ENCODE assay signal across 18 cellular contexts in genomic region chrX:40261955-40262596, GRCh38.
DNase-seq lines count a peak whose midpoint lies in the region; ATAC-seq and TF ChIP-seq lines count a peak whose summit lies in the region.
"Had no signal": no experiment of that assay in that cellular context is flagged by ENCODE, and none has a peak within 500 bp of the region (broad histone marks: within the 10 kb centered on the region; RNA-seq: fewer than 3 reads in every experiment).

No MANE protein-coding gene starts in this region.

- peak overlapping the region; percentile 59 for H3K4me3 ChIP-seq in SJCRH30
- no peak overlapping the region for H3K4me3 ChIP-seq in fibroblast of pulmonary artery (replicated peaks; ENCODE audit: low read depth, low read length)
- H3K4me3 ChIP-seq in lung, result no peak overlapping the region
- no peak overlapping the region for H3K4me3 ChIP-seq in tibial artery
- H3K4me3 ChIP-seq: suprapubic skin had no signal

- no peaks in the 10 kb centered on the region for H3K27me3 ChIP-seq in SJCRH30
- H3K27me3 ChIP-seq in lung (ENCODE audit: control insufficient read depth, insufficient read depth), result no peaks in the 10 kb centered on the region
- no peaks in the 10 kb centered on the region for H3K27me3 ChIP-seq in tibial artery
- H3K27me3 ChIP-seq: suprapubic skin had no signal

- WGBS in lung, 2 donors, result 56 to 72% methylated on average over 12 to 13 of the region's 13 CpGs

- H3K4me1 ChIP-seq in SJCRH30, result peaks cover 11% of the 10 kb centered on the region
- H3K4me1 ChIP-seq in lung (ENCODE audit: control insufficient read depth in 2 of 2, insufficient read depth in 2 of 2, low read length in 2 of 2), result peaks cover 0 to 6% of the 10 kb centered on the region in 2 donors
- peaks cover 0 to 23% (median 7%) of the 10 kb centered on the region in 4 donors for H3K4me1 ChIP-seq in tibial artery
- H3K4me1 ChIP-seq: suprapubic skin had no signal

- TF ChIP-seq CTCF in fibroblast of pulmonary artery (IDR thresholded peaks at IDR 0.05; ENCODE audit: low read length, missing control alignments), result no peak
- TF ChIP-seq CTCF in lung (IDR thresholded peaks at IDR 0.05; ENCODE audit: control extremely low read depth, extremely low read depth), result no peak
- no peak for TF ChIP-seq CTCF in tibial artery (IDR thresholded peaks at IDR 0.05)
- no peak for TF ChIP-seq CTCF in GM13976 (IDR thresholded peaks at IDR 0.05; ENCODE audit: borderline replicate concordance, control extremely low read depth, extremely low read depth, insufficient read depth, missing control alignments)

- H3K9me3 ChIP-seq in SJCRH30 (replicated peaks), result no peaks in the 10 kb centered on the region
- H3K9me3 ChIP-seq in lung (ENCODE audit: control insufficient read depth in 2 of 2, insufficient read depth in 1 of 2, low read length in 1 of 2), result peaks cover 0 to 4% of the 10 kb centered on the region in 2 donors
- H3K9me3 ChIP-seq in tibial artery, result no peaks in the 10 kb centered on the region
- H3K9me3 ChIP-seq: suprapubic skin had no signal

- DNase-seq in SJCRH30, result peak; percentile 60 to 65
- peak; percentile 90 for DNase-seq in fibroblast of pulmonary artery (ENCODE audit: low read depth)
- DNase-seq in lung (ENCODE audit: low spot score), result peak; percentile 50
- no peak for DNase-seq in tibial artery
- no peak for DNase-seq in stimulated activated CD4-positive, alpha-beta T cell treated with anti-CD3 and anti-CD28 coated beads, Interleukin-2, amount 100 ng/mL, for 24 hours
- DNase-seq in NCI-H510A treated with DMSO at 0.1 percent for 48 hours (lab: John Stamatoyannopoulos, UW), result no peak
- no peak for DNase-seq in DMS 273 (lab: John Stamatoyannopoulos, UW; ENCODE audit: unreplicated experiment)
- DNase-seq in GM13976 (ENCODE audit: low spot score), result no peak
- DNase-seq: activated CD4-positive, CD25-positive, alpha-beta regulatory T cell treated with anti-CD3 and anti-CD28 coated beads, Interleukin-2, amount 50 U/mL, for 72 hours; activated CD8-positive, alpha-beta memory T cell treated with anti-CD3 and anti-CD28 coated beads, Interleukin-2, amount 50 U/mL, for 4 hours; activated naive CD8-positive, alpha-beta T cell treated with anti-CD3 and anti-CD28 coated beads for 36 hours; C1 segment of cervical spinal cord; DND-41; midbrain; NCI-H1930; NCI-H526 treated with DMSO at 0.1 percent for 48 hours; T-cell had no signal

- no peaks in the 10 kb centered on the region for H3K36me3 ChIP-seq in SJCRH30
- no peaks in the 10 kb centered on the region for H3K36me3 ChIP-seq in lung (ENCODE audit: control insufficient read depth in 2 of 2, insufficient read depth in 2 of 2, low read length in 2 of 2)
- H3K36me3 ChIP-seq in tibial artery, result no peaks in the 10 kb centered on the region
- H3K36me3 ChIP-seq: suprapubic skin had no signal

- in situ Hi-C loops in GM13976 (cut with MboI; ENCODE audit: low sequenced_read_pairs, unreplicated experiment), result no loop called here

- ATAC-seq in lung (ENCODE audit: insufficient read depth, low FRiP score), result no peak
- ATAC-seq: T-cell had no signal

- intact Hi-C loops in tibial artery (cut with DNase I; ENCODE audit: low total_unique reads), result loop anchor here (10.0 kb wide), 1 partner anchor 437 kb away; no protein-coding TSS in a partner anchor

- H3K27ac ChIP-seq in SJCRH30 (peak overlapping the region; percentile 92), lung (ENCODE audit: low read depth in 1 of 2, low read length in 1 of 2) (peak overlapping the region in 1 of 2 donors; percentile 84), tibial artery (peak overlapping the region; percentile 68 to 73)
- H3K27ac ChIP-seq: suprapubic skin had no signal

Comparison
In these comparisons a context has a peak if more than half of its experiments do, and no peak if none do; other contexts are left out.
1. DNase-seq: peak in SJCRH30 (2 of 2), fibroblast of pulmonary artery (single experiment) and lung (single experiment); none in tibial artery (0 of 2), stimulated activated CD4-positive, alpha-beta T cell treated with anti-CD3 and anti-CD28 coated beads, Interleukin-2, amount 100 ng/mL, for 24 hours (0 of 2), NCI-H510A treated with DMSO at 0.1 percent for 48 hours (single experiment), DMS 273 (single experiment) and GM13976 (single experiment).